In the genomic region with DNA sequence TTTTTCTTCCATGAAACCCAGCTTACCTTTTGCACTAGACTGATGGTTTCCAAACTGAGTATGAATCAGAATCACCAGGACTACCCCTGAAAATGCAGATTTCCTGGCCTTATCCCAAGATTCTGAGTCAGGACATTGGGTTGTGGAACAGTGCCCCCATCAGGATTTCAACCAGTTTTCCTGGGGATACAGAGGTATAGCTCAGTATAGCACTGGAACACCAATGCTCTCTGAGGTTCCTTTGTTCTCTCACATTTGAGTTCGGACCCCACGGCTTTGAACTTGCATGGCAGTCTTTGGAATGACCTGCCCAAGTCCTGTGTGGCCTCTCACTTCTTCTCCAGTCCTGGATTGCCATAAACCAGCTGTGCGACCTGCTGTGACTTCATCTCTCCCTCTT, we compare ENCODE assay signal across 1 cellular context.
TF ChIP-seq lines count a peak whose summit lies in the region.

No MANE protein-coding gene starts in this region.

TF ChIP-seq in SK-N-SH, 30 proteins besides CTCF, POLR2A, EP300 and RAD21:
- TF ChIP-seq NRF1 (IDR thresholded peaks at IDR 0.05; ENCODE audit: low read depth, low read length) (no peak), TEAD4 (IDR thresholded peaks at IDR 0.05; ENCODE audit: borderline replicate concordance, insufficient read depth) (no peak), SMC3 (IDR thresholded peaks at IDR 0.05; ENCODE audit: low read depth, low read length) (peak; percentile 75), RXRA (IDR thresholded peaks at IDR 0.05; ENCODE audit: borderline replicate concordance, low read depth) (no peak), NFIC (IDR thresholded peaks at IDR 0.05; ENCODE audit: borderline replicate concordance) (peak; percentile 69), FOSL2 (IDR thresholded peaks at IDR 0.05; ENCODE audit: borderline replicate concordance, low read depth) (peak; percentile 51; the same call in 1 of the 2 replicates), MEF2A (IDR thresholded peaks at IDR 0.05; ENCODE audit: borderline replicate concordance, low read depth) (no peak), YY1 (IDR thresholded peaks at IDR 0.05; ENCODE audit: low read depth) (no peak), PBX3 (IDR thresholded peaks at IDR 0.05) (no peak), JUND (IDR thresholded peaks at IDR 0.05) (peak; percentile 6; the same call in 1 of the 2 replicates), POLR2AphosphoS5 (IDR thresholded peaks at IDR 0.05; ENCODE audit: low read depth, low read length) (no peak), FOXM1 (IDR thresholded peaks at IDR 0.05; ENCODE audit: low read depth) (no peak), TAF1 (IDR thresholded peaks at IDR 0.05; ENCODE audit: borderline replicate concordance, low read depth, low read length) (no peak), FOXJ3 (CRISPR knock-in tag; IDR thresholded peaks at IDR 0.05) (no peak), TCF12 (IDR thresholded peaks at IDR 0.05) (peak; percentile 14; the same call in 1 of the 2 replicates), GABPA (IDR thresholded peaks at IDR 0.05; ENCODE audit: low read depth) (no peak), RFX5 (IDR thresholded peaks at IDR 0.05; ENCODE audit: low read length) (no peak), ELF1 (IDR thresholded peaks at IDR 0.05) (no peak), MAX (IDR thresholded peaks at IDR 0.05; ENCODE audit: low read depth) (no peak), GATA2 (CRISPR knock-in tag; IDR thresholded peaks at IDR 0.05) (no peak)
- TF ChIP-seq, protein P1, sequence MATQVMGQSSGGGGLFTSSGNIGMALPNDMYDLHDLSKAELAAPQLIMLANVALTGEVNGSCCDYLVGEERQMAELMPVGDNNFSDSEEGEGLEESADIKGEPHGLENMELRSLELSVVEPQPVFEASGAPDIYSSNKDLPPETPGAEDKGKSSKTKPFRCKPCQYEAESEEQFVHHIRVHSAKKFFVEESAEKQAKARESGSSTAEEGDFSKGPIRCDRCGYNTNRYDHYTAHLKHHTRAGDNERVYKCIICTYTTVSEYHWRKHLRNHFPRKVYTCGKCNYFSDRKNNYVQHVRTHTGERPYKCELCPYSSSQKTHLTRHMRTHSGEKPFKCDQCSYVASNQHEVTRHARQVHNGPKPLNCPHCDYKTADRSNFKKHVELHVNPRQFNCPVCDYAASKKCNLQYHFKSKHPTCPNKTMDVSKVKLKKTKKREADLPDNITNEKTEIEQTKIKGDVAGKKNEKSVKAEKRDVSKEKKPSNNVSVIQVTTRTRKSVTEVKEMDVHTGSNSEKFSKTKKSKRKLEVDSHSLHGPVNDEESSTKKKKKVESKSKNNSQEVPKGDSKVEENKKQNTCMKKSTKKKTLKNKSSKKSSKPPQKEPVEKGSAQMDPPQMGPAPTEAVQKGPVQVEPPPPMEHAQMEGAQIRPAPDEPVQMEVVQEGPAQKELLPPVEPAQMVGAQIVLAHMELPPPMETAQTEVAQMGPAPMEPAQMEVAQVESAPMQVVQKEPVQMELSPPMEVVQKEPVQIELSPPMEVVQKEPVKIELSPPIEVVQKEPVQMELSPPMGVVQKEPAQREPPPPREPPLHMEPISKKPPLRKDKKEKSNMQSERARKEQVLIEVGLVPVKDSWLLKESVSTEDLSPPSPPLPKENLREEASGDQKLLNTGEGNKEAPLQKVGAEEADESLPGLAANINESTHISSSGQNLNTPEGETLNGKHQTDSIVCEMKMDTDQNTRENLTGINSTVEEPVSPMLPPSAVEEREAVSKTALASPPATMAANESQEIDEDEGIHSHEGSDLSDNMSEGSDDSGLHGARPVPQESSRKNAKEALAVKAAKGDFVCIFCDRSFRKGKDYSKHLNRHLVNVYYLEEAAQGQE (IDR thresholded peaks at IDR 0.05; ENCODE audit: low read depth, low read length) = no peak
- TF ChIP-seq, protein P2, sequence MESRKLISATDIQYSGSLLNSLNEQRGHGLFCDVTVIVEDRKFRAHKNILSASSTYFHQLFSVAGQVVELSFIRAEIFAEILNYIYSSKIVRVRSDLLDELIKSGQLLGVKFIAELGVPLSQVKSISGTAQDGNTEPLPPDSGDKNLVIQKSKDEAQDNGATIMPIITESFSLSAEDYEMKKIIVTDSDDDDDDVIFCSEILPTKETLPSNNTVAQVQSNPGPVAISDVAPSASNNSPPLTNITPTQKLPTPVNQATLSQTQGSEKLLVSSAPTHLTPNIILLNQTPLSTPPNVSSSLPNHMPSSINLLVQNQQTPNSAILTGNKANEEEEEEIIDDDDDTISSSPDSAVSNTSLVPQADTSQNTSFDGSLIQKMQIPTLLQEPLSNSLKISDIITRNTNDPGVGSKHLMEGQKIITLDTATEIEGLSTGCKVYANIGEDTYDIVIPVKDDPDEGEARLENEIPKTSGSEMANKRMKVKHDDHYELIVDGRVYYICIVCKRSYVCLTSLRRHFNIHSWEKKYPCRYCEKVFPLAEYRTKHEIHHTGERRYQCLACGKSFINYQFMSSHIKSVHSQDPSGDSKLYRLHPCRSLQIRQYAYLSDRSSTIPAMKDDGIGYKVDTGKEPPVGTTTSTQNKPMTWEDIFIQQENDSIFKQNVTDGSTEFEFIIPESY (IDR thresholded peaks at IDR 0.05; ENCODE audit: borderline replicate concordance, low read depth) = no peak
